In the genomic region with DNA sequence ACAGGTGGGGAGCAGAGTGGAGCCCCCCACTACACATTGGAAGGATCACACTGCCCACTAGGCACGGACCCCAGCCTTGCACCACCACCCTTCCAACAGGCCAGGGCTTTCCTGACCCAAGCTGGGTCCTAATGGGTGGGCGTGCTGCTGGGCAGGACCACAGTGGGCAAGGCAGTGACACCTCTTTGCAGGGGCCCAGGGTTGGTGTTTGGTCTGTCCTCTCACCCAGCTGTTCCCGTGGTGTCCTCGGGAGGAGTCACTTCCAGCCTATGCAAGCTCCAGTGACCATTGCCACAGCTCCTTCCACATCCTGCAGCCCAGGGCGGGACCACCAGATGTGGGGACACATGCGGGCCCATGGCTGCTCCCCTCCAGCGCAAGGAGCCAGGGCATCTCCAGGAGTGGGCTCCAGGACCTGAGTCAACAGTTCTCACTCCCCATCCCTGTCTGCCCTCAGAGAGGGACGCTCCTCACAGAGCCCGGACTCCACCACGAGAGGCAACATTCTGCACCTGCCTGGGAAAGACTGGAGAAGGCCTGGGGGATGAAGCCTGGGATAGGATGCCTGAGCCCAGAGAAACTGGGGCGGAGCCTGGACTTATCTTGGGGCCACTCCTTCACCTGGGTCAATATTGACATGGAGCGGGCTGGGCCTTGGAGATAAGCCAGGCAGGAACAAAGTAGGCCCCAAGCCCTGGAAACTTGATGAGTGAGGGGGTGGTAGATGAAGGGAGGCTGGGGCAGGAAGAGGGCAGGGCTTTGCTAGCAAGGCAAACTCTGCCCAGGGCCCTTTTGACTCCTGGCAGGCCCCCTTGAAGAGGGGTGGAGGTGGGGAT, we compare ENCODE assay signal across 1 cellular context.
TF ChIP-seq lines count a peak whose summit lies in the region.

No MANE protein-coding gene starts in this region.

TF ChIP-seq in HepG2, 621 proteins besides CTCF, POLR2A, EP300 and RAD21 (continued from another document and continues in another):
- 0 out of 2 replicates have a peak, but pooled peaks have one; percentile 42 for TF ChIP-seq HNF1A (IDR thresholded peaks at IDR 0.05; ENCODE audit: low read depth)
- TF ChIP-seq HNF1A (CRISPR knock-in tag; IDR thresholded peaks at IDR 0.05; ENCODE audit: borderline replicate concordance), result peak; percentile 83
- TF ChIP-seq, protein P1, sequence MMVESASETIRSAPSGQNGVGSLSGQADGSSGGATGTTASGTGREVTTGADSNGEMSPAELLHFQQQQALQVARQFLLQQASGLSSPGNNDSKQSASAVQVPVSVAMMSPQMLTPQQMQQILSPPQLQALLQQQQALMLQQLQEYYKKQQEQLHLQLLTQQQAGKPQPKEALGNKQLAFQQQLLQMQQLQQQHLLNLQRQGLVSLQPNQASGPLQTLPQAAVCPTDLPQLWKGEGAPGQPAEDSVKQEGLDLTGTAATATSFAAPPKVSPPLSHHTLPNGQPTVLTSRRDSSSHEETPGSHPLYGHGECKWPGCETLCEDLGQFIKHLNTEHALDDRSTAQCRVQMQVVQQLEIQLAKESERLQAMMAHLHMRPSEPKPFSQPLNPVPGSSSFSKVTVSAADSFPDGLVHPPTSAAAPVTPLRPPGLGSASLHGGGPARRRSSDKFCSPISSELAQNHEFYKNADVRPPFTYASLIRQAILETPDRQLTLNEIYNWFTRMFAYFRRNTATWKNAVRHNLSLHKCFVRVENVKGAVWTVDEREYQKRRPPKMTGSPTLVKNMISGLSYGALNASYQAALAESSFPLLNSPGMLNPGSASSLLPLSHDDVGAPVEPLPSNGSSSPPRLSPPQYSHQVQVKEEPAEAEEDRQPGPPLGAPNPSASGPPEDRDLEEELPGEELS (CRISPR knock-in tag; IDR thresholded peaks at IDR 0.05), result peak; percentile 81
- TF ChIP-seq ZNF138 (CRISPR knock-in tag; IDR thresholded peaks at IDR 0.05; ENCODE audit: low read depth), result no peak
- TF ChIP-seq ZNF232 (CRISPR knock-in tag; IDR thresholded peaks at IDR 0.05; ENCODE audit: borderline replicate concordance), result no peak
- no peak for TF ChIP-seq RBFOX2 (IDR thresholded peaks at IDR 0.05; ENCODE audit: low read depth, low read length)
- no peak for TF ChIP-seq ZNF24 (IDR thresholded peaks at IDR 0.05)
- TF ChIP-seq MTF1 (CRISPR knock-in tag; IDR thresholded peaks at IDR 0.05), result no peak
- TF ChIP-seq PAF1 (CRISPR knock-in tag; IDR thresholded peaks at IDR 0.05), result 0 out of 2 replicates have a peak, but pooled peaks have one; percentile 26
- TF ChIP-seq, protein P2, sequence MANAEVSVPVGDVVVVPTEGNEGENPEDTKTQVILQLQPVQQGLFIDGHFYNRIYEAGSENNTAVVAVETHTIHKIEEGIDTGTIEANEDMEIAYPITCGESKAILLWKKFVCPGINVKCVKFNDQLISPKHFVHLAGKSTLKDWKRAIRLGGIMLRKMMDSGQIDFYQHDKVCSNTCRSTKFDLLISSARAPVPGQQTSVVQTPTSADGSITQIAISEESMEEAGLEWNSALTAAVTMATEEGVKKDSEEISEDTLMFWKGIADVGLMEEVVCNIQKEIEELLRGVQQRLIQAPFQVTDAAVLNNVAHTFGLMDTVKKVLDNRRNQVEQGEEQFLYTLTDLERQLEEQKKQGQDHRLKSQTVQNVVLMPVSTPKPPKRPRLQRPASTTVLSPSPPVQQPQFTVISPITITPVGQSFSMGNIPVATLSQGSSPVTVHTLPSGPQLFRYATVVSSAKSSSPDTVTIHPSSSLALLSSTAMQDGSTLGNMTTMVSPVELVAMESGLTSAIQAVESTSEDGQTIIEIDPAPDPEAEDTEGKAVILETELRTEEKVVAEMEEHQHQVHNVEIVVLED (CRISPR knock-in tag; IDR thresholded peaks at IDR 0.05; ENCODE audit: borderline replicate concordance), result no peak
- peak; percentile 26; the same call in 1 of the 2 replicates for TF ChIP-seq SOX5 (CRISPR knock-in tag; IDR thresholded peaks at IDR 0.05; ENCODE audit: borderline replicate concordance)
- TF ChIP-seq, protein P3, sequence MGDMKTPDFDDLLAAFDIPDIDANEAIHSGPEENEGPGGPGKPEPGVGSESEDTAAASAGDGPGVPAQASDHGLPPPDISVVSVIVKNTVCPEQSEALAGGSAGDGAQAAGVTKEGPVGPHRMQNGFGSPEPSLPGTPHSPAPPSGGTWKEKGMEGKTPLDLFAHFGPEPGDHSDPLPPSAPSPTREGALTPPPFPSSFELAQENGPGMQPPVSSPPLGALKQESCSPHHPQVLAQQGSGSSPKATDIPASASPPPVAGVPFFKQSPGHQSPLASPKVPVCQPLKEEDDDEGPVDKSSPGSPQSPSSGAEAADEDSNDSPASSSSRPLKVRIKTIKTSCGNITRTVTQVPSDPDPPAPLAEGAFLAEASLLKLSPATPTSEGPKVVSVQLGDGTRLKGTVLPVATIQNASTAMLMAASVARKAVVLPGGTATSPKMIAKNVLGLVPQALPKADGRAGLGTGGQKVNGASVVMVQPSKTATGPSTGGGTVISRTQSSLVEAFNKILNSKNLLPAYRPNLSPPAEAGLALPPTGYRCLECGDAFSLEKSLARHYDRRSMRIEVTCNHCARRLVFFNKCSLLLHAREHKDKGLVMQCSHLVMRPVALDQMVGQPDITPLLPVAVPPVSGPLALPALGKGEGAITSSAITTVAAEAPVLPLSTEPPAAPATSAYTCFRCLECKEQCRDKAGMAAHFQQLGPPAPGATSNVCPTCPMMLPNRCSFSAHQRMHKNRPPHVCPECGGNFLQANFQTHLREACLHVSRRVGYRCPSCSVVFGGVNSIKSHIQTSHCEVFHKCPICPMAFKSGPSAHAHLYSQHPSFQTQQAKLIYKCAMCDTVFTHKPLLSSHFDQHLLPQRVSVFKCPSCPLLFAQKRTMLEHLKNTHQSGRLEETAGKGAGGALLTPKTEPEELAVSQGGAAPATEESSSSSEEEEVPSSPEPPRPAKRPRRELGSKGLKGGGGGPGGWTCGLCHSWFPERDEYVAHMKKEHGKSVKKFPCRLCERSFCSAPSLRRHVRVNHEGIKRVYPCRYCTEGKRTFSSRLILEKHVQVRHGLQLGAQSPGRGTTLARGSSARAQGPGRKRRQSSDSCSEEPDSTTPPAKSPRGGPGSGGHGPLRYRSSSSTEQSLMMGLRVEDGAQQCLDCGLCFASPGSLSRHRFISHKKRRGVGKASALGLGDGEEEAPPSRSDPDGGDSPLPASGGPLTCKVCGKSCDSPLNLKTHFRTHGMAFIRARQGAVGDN (CRISPR knock-in tag; IDR thresholded peaks at IDR 0.05), result peak; percentile 54; the same call in 1 of the 2 replicates
- TF ChIP-seq ATF3 (CRISPR knock-in tag; IDR thresholded peaks at IDR 0.05), result no peak
- TF ChIP-seq ZNF75D (CRISPR knock-in tag; IDR thresholded peaks at IDR 0.05; ENCODE audit: borderline replicate concordance), result no peak
- no peak for TF ChIP-seq ZNF709 (CRISPR knock-in tag; IDR thresholded peaks at IDR 0.05)
- no peak for TF ChIP-seq NR0B2 (CRISPR knock-in tag; IDR thresholded peaks at IDR 0.05)
- no peak for TF ChIP-seq ZBTB3 (CRISPR knock-in tag; IDR thresholded peaks at IDR 0.05; ENCODE audit: borderline replicate concordance, low read depth)
- no peak for TF ChIP-seq HES4 (CRISPR knock-in tag; IDR thresholded peaks at IDR 0.05; ENCODE audit: borderline replicate concordance)
- no peak for TF ChIP-seq ZNF720 (CRISPR knock-in tag; IDR thresholded peaks at IDR 0.05)
- no peak for TF ChIP-seq SRSF1 (optimal IDR thresholded peaks at IDR 0.05; ENCODE audit: low read depth, low read length)
- no peak for TF ChIP-seq ZNF562 (CRISPR knock-in tag; IDR thresholded peaks at IDR 0.05; ENCODE audit: borderline replicate concordance)
- TF ChIP-seq TRIM22 (IDR thresholded peaks at IDR 0.05), result no peak
- TF ChIP-seq ELF3 (CRISPR knock-in tag; IDR thresholded peaks at IDR 0.05), result 0 out of 2 replicates have a peak, but pooled peaks have one; percentile 28
- no peak for TF ChIP-seq ZNF441 (CRISPR knock-in tag; IDR thresholded peaks at IDR 0.05; ENCODE audit: borderline replicate concordance)
- no peak for TF ChIP-seq ASH2L (IDR thresholded peaks at IDR 0.05; ENCODE audit: insufficient read length, low read depth, low read length)
- no peak for TF ChIP-seq FOXP1 (IDR thresholded peaks at IDR 0.05)
- peak; percentile 32; the same call in 1 of the 2 replicates for TF ChIP-seq FOXP1 (CRISPR knock-in tag; IDR thresholded peaks at IDR 0.05)
- TF ChIP-seq ELF4 (CRISPR knock-in tag; IDR thresholded peaks at IDR 0.05; ENCODE audit: borderline replicate concordance), result no peak
- TF ChIP-seq, protein P4, sequence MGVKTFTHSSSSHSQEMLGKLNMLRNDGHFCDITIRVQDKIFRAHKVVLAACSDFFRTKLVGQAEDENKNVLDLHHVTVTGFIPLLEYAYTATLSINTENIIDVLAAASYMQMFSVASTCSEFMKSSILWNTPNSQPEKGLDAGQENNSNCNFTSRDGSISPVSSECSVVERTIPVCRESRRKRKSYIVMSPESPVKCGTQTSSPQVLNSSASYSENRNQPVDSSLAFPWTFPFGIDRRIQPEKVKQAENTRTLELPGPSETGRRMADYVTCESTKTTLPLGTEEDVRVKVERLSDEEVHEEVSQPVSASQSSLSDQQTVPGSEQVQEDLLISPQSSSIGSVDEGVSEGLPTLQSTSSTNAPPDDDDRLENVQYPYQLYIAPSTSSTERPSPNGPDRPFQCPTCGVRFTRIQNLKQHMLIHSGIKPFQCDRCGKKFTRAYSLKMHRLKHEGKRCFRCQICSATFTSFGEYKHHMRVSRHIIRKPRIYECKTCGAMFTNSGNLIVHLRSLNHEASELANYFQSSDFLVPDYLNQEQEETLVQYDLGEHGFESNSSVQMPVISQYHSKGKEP (CRISPR knock-in tag; IDR thresholded peaks at IDR 0.05), result no peak
- TF ChIP-seq, protein P5, sequence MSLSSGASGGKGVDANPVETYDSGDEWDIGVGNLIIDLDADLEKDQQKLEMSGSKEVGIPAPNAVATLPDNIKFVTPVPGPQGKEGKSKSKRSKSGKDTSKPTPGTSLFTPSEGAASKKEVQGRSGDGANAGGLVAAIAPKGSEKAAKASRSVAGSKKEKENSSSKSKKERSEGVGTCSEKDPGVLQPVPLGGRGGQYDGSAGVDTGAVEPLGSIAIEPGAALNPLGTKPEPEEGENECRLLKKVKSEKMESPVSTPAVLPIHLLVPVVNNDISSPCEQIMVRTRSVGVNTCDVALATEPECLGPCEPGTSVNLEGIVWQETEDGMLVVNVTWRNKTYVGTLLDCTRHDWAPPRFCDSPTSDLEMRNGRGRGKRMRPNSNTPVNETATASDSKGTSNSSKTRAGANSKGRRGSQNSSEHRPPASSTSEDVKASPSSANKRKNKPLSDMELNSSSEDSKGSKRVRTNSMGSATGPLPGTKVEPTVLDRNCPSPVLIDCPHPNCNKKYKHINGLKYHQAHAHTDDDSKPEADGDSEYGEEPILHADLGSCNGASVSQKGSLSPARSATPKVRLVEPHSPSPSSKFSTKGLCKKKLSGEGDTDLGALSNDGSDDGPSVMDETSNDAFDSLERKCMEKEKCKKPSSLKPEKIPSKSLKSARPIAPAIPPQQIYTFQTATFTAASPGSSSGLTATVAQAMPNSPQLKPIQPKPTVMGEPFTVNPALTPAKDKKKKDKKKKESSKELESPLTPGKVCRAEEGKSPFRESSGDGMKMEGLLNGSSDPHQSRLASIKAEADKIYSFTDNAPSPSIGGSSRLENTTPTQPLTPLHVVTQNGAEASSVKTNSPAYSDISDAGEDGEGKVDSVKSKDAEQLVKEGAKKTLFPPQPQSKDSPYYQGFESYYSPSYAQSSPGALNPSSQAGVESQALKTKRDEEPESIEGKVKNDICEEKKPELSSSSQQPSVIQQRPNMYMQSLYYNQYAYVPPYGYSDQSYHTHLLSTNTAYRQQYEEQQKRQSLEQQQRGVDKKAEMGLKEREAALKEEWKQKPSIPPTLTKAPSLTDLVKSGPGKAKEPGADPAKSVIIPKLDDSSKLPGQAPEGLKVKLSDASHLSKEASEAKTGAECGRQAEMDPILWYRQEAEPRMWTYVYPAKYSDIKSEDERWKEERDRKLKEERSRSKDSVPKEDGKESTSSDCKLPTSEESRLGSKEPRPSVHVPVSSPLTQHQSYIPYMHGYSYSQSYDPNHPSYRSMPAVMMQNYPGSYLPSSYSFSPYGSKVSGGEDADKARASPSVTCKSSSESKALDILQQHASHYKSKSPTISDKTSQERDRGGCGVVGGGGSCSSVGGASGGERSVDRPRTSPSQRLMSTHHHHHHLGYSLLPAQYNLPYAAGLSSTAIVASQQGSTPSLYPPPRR (CRISPR knock-in tag; IDR thresholded peaks at IDR 0.05; ENCODE audit: borderline replicate concordance), result peak; percentile 78
- TF ChIP-seq GFI1 (CRISPR knock-in tag; IDR thresholded peaks at IDR 0.05; ENCODE audit: borderline replicate concordance), result no peak
